Comparison of ENCODE assay signal across 25 cellular contexts in genomic region chr12:26688344-26688904, GRCh38.
DNase-seq lines count a peak whose midpoint lies in the region; ATAC-seq, FAIRE-seq and TF ChIP-seq lines count a peak whose summit lies in the region.
"Had no signal": no experiment of that assay in that cellular context is flagged by ENCODE, and none has a peak within 500 bp of the region (broad histone marks: within the 10 kb centered on the region; RNA-seq: fewer than 3 reads in every experiment).

No MANE protein-coding gene starts in this region.

- POLR2A ChIA-PET in HepG2 (lab: Yijun Ruan, JAX): no interaction called here
- POLR2A ChIA-PET in K562 (lab: Yijun Ruan, JAX): interaction anchor here (0.7 kb wide), 1 partner anchor 399 kb away, joined by 4 read pairs; no protein-coding TSS in a partner anchor

- H3K27ac ChIP-seq in HepG2 (ENCODE audit: extremely low read length, insufficient read depth, low read length) (no peak overlapping the region), right lobe of liver (no peak overlapping the region), K562 (ENCODE audit: extremely low read depth, low read depth, low read length) (peak overlapping the region; percentile 64; the same call in 2 of the 3 replicates), prostate gland (no peak overlapping the region)
- H3K27ac ChIP-seq: A549; BLaER1 treated with 17β-estradiol and CSF1 and Interleukin-3, amounts not matched to agents 10 nM and 100 nM; GM23248 had no signal

- H4K20me1 ChIP-seq in HepG2 (ENCODE audit: insufficient read depth, low read length) (no peaks in the 10 kb centered on the region; the same call in 1 of the 2 replicates), K562 (replicated peaks; ENCODE audit: control insufficient read depth, insufficient read depth, low read length) (no peaks in the 10 kb centered on the region)

- no peaks in the 10 kb centered on the region for H3K9me1 ChIP-seq in K562 (ENCODE audit: control insufficient read depth, insufficient read depth, low read length)

- no peak for TF ChIP-seq EP300 in HepG2 (IDR thresholded peaks at IDR 0.05; ENCODE audit: low read depth in 2 of 2, low read length in 2 of 2)
- TF ChIP-seq EP300 in HepG2 (CRISPR knock-in tag; IDR thresholded peaks at IDR 0.05; ENCODE audit: borderline replicate concordance): no peak
- TF ChIP-seq EP300 in K562 (IDR thresholded peaks at IDR 0.05; ENCODE audit: low read length): no peak

- H3K27me3 ChIP-seq in HepG2 (ENCODE audit: control insufficient read depth in 1 of 2, insufficient read depth in 2 of 2, low read length in 2 of 2): no peaks in the 10 kb centered on the region
- H3K27me3 ChIP-seq in right lobe of liver: no peaks in the 10 kb centered on the region
- no peaks in the 10 kb centered on the region; a peak in 1 of 5 replicates for H3K27me3 ChIP-seq in K562 (ENCODE audit: control insufficient read depth in 2 of 2, insufficient read depth in 2 of 2, low read length in 2 of 2)
- no peaks in the 10 kb centered on the region for H3K27me3 ChIP-seq in prostate gland (replicated peaks; ENCODE audit: insufficient read depth)
- H3K27me3 ChIP-seq: BLaER1 treated with 17β-estradiol and CSF1 and Interleukin-3, amounts not matched to agents 10 nM and 100 nM had no signal

- H3K4me3 ChIP-seq in HepG2 (replicated peaks in 1 of 3; ENCODE audit: insufficient read depth in 1 of 3, low read depth in 2 of 3, low read length in 3 of 3) (no peak overlapping the region), right lobe of liver (no peak overlapping the region), K562 (no peak overlapping the region), prostate gland (no peak overlapping the region)
- H3K4me3 ChIP-seq: A549; BLaER1 treated with 17β-estradiol and CSF1 and Interleukin-3, amounts not matched to agents 10 nM and 100 nM; GM23248 had no signal

- CTCF ChIA-PET in HepG2 (lab: Yijun Ruan, JAX; ENCODE audit: low intra/inter-chr PET ratio, low total read pairs): no interaction called here
- CTCF ChIA-PET in K562 (lab: Yijun Ruan, JAX; ENCODE audit: low intra/inter-chr PET ratio): no interaction called here

- DNase-seq in HepG2 (ENCODE audit: low spot score) (no peak), right lobe of liver (no peak), M059J (ENCODE audit: low read depth) (peak; percentile 39), K562 (ENCODE audit: extremely low read depth in 1 of 4, low spot score in 3 of 4) (peak in 2 of 4 experiments; percentile 22 to 31), NCI-H2227 treated with DMSO at 0.1 percent for 48 hours (lab: John Stamatoyannopoulos, UW) (no peak), SHP77 treated with DMSO at 0.1 percent for 48 hours (lab: John Stamatoyannopoulos, UW) (no peak), prostate gland (ENCODE audit: low spot score) (no peak)
- DNase-seq: AML-193; Caco-2; CD4-positive, alpha-beta memory T cell; DMS79 treated with DMSO at 0.1 percent for 48 hours; GM23248; H9; KG1; NCI-H1048; NCI-H1417; NCI-H1694; NCI-H2029 treated with DMSO at 0.1 percent for 48 hours; NCI-H526 treated with DMSO at 0.1 percent for 48 hours; SK-N-SH; SW 1271 had no signal

- FAIRE-seq in HepG2 (lab: Jason Lieb, UNC) (no peak), K562 (lab: Jason Lieb, UNC) (no peak)
- FAIRE-seq: GM18507, RCC 7860 had no signal

- in situ Hi-C loops in HepG2 (cut with HindIII; ENCODE audit: extremely low pct_ligation_motif_present, low pct_unique_long_range_greater_than_20kb) (no loop called here), K562 (cut with MboI) (no loop called here)

- TF ChIP-seq POLR2A in HepG2 (IDR thresholded peaks at IDR 0.05; ENCODE audit: insufficient read depth in 1 of 2, low read depth in 2 of 2, low read length in 2 of 2) (no peak), right lobe of liver (IDR thresholded peaks at IDR 0.05) (no peak), K562 (conservative IDR thresholded peaks at IDR 0.05) (no peak), prostate gland (IDR thresholded peaks at IDR 0.05) (no peak)

- H3K79me2 ChIP-seq in HepG2 (ENCODE audit: insufficient read depth, low read length) (peaks cover 11% of the 10 kb centered on the region), K562 (ENCODE audit: control insufficient read depth, insufficient read depth, low read length) (no peaks in the 10 kb centered on the region)

- H3K4me2 ChIP-seq in HepG2 (ENCODE audit: low read depth, low read length): no peak overlapping the region
- no peak overlapping the region for H3K4me2 ChIP-seq in K562 (ENCODE audit: insufficient read depth, low read length)
- H3K4me2 ChIP-seq: A549; BLaER1 treated with 17β-estradiol and CSF1 and Interleukin-3, amounts not matched to agents 10 nM and 100 nM; SK-N-SH had no signal

- H3K36me3 ChIP-seq in HepG2 (replicated peaks in 1 of 2; ENCODE audit: control insufficient read depth in 1 of 2, insufficient read depth in 2 of 2, low read length in 2 of 2) (peaks cover 15 to 60% of the 10 kb centered on the region in 2 experiments), right lobe of liver (peaks cover 0 to 38% (median 11%) of the 10 kb centered on the region in 4 donors), K562 (ENCODE audit: control insufficient read depth, insufficient read depth, low read length) (no peaks in the 10 kb centered on the region), prostate gland (peaks cover 0 to 4% of the 10 kb centered on the region in 2 donors)

- no peak overlapping the region for H2AFZ ChIP-seq in HepG2 (ENCODE audit: low read length)
- H2AFZ ChIP-seq in K562 (ENCODE audit: low read depth, low read length): peak overlapping the region; percentile 75; the same call in 1 of the 2 replicates
- H2AFZ ChIP-seq: GM23248 had no signal

- TF ChIP-seq CTCF in HepG2 (CRISPR knock-in tag; IDR thresholded peaks at IDR 0.05) (no peak), right lobe of liver (IDR thresholded peaks at IDR 0.05) (no peak), K562 (IDR thresholded peaks at IDR 0.05 in 2 of 3, conservative IDR thresholded peaks at IDR 0.05 in 1 of 3; ENCODE audit: insufficient read depth in 2 of 3, low read depth in 1 of 3, low read length in 3 of 3) (no peak), prostate gland (IDR thresholded peaks at IDR 0.05) (no peak)

- intact Hi-C loops in HepG2 (cut with micrococcal nuclease; ENCODE audit: unreplicated experiment): no loop called here
- intact Hi-C loops in right lobe of liver (cut with DNase I): no loop called here
- intact Hi-C loops in K562 (cut with micrococcal nuclease): no loop called here
- intact Hi-C loops in prostate gland (cut with DNase I): no loop called here

- H3K9ac ChIP-seq in HepG2 (ENCODE audit: insufficient read depth, low read depth, low read length) (no peak overlapping the region), K562 (ENCODE audit: insufficient read depth in 1 of 2, low read depth in 2 of 2, low read length in 2 of 2) (no peak overlapping the region)
- H3K9ac ChIP-seq: BLaER1 treated with 17β-estradiol and CSF1 and Interleukin-3, amounts not matched to agents 10 nM and 100 nM; GM23248; SK-N-SH had no signal

- H3K4me1 ChIP-seq in HepG2 (ENCODE audit: insufficient read depth, low read length): peaks cover 45% of the 10 kb centered on the region
- peaks cover 0 to 3% (median 0%) of the 10 kb centered on the region in 4 donors for H3K4me1 ChIP-seq in right lobe of liver
- peaks cover 10 to 41% of the 10 kb centered on the region in 2 experiments; a peak in 4 of 5 replicates for H3K4me1 ChIP-seq in K562 (replicated peaks in 1 of 2; ENCODE audit: control insufficient read depth in 2 of 2, insufficient read depth in 2 of 2, low read length in 2 of 2)
- no peaks in the 10 kb centered on the region for H3K4me1 ChIP-seq in prostate gland (replicated peaks)
- H3K4me1 ChIP-seq: BLaER1 treated with 17β-estradiol and CSF1 and Interleukin-3, amounts not matched to agents 10 nM and 100 nM; Caco-2 had no signal

- H3K9me3 ChIP-seq in HepG2 (ENCODE audit: low read length) (no peaks in the 10 kb centered on the region), right lobe of liver (no peaks in the 10 kb centered on the region), K562 (replicated peaks; ENCODE audit: control insufficient read depth, insufficient read depth, low read depth, low read length) (no peaks in the 10 kb centered on the region), prostate gland (no peaks in the 10 kb centered on the region)
- H3K9me3 ChIP-seq: A549 had no signal

- BruUV-seq in HepG2 (replicated peaks; lab: Mats Ljungman, UMichigan) (no TSS peak), K562 (replicated peaks; lab: Mats Ljungman, UMichigan) (no TSS peak)

- ATAC-seq in HepG2 (no peak), right lobe of liver (no peak), K562 (peak; percentile 69)
- ATAC-seq: A549 had no signal

- TF ChIP-seq RAD21 in HepG2 (CRISPR knock-in tag; IDR thresholded peaks at IDR 0.05) (no peak), K562 (CRISPR knock-in tag; conservative IDR thresholded peaks at IDR 0.05 in 1 of 2, IDR thresholded peaks at IDR 0.05 in 1 of 2) (no peak)

- 100% methylated on average over 1 of the region's 1 CpG for WGBS in HepG2 (ENCODE audit: low lambda C conversion rate)
- 100% methylated on average over 1 of the region's 1 CpG for WGBS in right lobe of liver (ENCODE audit: insufficient coverage, low coverage, low lambda C conversion rate, missing lambda C conversion rate)
- WGBS in K562 (ENCODE audit: insufficient coverage, low coverage, missing lambda C conversion rate): 15% methylated on average over 1 of the region's 1 CpG
- 96% methylated on average over 1 of the region's 1 CpG for WGBS in prostate gland

TF ChIP-seq in HepG2, 621 proteins besides CTCF, POLR2A, EP300 and RAD21:
- TF ChIP-seq HNRNPK (IDR thresholded peaks at IDR 0.05; ENCODE audit: low read depth, low read length, poor library complexity, severe bottlenecking): peak; percentile 18
- TF ChIP-seq NCOR1 (IDR thresholded peaks at IDR 0.05; ENCODE audit: borderline replicate concordance, low read length): no peak
- TF ChIP-seq FOSL2 (CRISPR knock-in tag; IDR thresholded peaks at IDR 0.05): peak; percentile 53
- TF ChIP-seq ZBTB8A (CRISPR knock-in tag; IDR thresholded peaks at IDR 0.05; ENCODE audit: borderline replicate concordance, low read depth): no peak

TF ChIP-seq in K562, 482 proteins besides CTCF, POLR2A, EP300 and RAD21 (continues in another document):
- TF ChIP-seq MLLT1 (IDR thresholded peaks at IDR 0.05): peak; percentile 27 to 44; a peak in 1 of 4 replicates
- TF ChIP-seq ZBTB1 (CRISPR knock-in tag; IDR thresholded peaks at IDR 0.05; ENCODE audit: borderline replicate concordance, low read depth): no peak
- no peak for TF ChIP-seq ZFPM2 (CRISPR knock-in tag; IDR thresholded peaks at IDR 0.05)

Comparison
In these comparisons a context has a peak if more than half of its experiments do, and no peak if none do; other contexts are left out.
1. Of the 241 proteins assayed by ChIP-seq in both HepG2 and K562: peak only in HepG2: HNRNPK; only in K562: ARID2, DPF2, EHMT2, ELF4, FOSL1, HBP1 and 8 more; in both: none; in neither: 225; mixed calls (peak in some experiments, not most) for 1.